ENCODE assay signal across 11 cellular contexts in the genomic region with DNA sequence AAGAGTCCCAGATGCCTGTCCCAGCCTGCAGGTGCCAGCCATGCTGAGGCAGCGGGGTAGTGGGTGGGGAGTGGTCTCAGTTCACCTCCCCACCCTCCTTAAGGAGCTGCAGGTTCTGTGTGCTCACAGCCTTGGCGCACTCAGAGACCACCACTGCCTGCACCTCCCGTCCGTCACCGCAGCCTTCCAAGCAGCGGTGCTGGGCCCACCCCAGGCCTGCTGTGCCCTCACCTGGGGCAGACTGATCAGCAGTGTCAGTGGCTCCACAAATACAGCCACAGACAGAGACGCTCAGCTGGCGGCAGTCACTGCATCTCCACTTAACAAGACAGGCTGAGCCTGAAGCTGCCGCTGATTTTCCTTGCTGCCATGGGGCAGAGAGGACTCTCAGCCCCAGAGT.
"Had no signal": no experiment of that assay in that cellular context is flagged by ENCODE, and none has a peak within 500 bp of the region (broad histone marks: within the 10 kb centered on the region; RNA-seq: fewer than 3 reads in every experiment).

No MANE protein-coding gene starts in this region.

- H3K4me3 Mint-ChIP-seq: activated naive CD4-positive, alpha-beta T cell treated with anti-CD3 and anti-CD28 coated beads, Interleukin-2, amount 10 ng/mL, durations not matched to agents 7 days and 5 days; stimulated activated naive B cell treated with anti-CD40 and anti-IgM and Interleukin-4, amounts not matched to agents 10 μg/mL and 1 μg/mL and 100 μg/mL, for 72 hours; T-helper 17 cell had no signal

- DNase-seq: activated naive CD4-positive, alpha-beta T cell treated with anti-CD3 and anti-CD28 coated beads, Interleukin-2, amount 10 ng/mL, durations not matched to agents 7 days and 5 days; brain microvascular endothelial cell; cerebellar nuclear complex; foreskin keratinocyte; left ventricle myocardium inferior; stimulated activated CD4-positive, alpha-beta T cell treated with anti-CD3 and anti-CD28 coated beads, Interleukin-2, amount 100 ng/mL, for 24 hours; stimulated activated naive B cell treated with anti-CD40 and anti-IgM and Interleukin-4, amounts not matched to agents 10 μg/mL and 1 μg/mL and 100 μg/mL, for 72 hours; T-helper 17 cell; testis had no signal

- H3K27ac ChIP-seq: brain microvascular endothelial cell, foreskin keratinocyte, neutrophil, testis had no signal

- H3K27ac Mint-ChIP-seq: activated naive CD4-positive, alpha-beta T cell treated with anti-CD3 and anti-CD28 coated beads, Interleukin-2, amount 10 ng/mL, durations not matched to agents 7 days and 5 days; activated T-helper 2 cell treated with anti-CD3 and anti-CD28 coated beads, Interferon-gamma antibody, Interleukin-2, Interleukin-4, amounts not matched to agents 10 μg/mL and 5 μg/mL and 100 μg/mL, durations not matched to agents 14 hours and 24 hours and 36 hours; stimulated activated naive B cell treated with anti-CD40 and anti-IgM and Interleukin-4, amounts not matched to agents 10 μg/mL and 1 μg/mL and 100 μg/mL, for 72 hours; T-helper 17 cell had no signal

- H3K9me3 ChIP-seq: left ventricle myocardium inferior, neutrophil, testis had no signal

- H3K27me3 ChIP-seq: brain microvascular endothelial cell, foreskin keratinocyte, neutrophil, testis had no signal

- H3K9me3 Mint-ChIP-seq: activated naive CD4-positive, alpha-beta T cell treated with anti-CD3 and anti-CD28 coated beads, Interleukin-2, amount 10 ng/mL, durations not matched to agents 7 days and 5 days; activated T-helper 2 cell treated with anti-CD3 and anti-CD28 coated beads, Interferon-gamma antibody, Interleukin-2, Interleukin-4, amounts not matched to agents 10 μg/mL and 5 μg/mL and 100 μg/mL, durations not matched to agents 14 hours and 24 hours and 36 hours; stimulated activated naive B cell treated with anti-CD40 and anti-IgM and Interleukin-4, amounts not matched to agents 10 μg/mL and 1 μg/mL and 100 μg/mL, for 72 hours had no signal

- H3K27me3 Mint-ChIP-seq: activated naive CD4-positive, alpha-beta T cell treated with anti-CD3 and anti-CD28 coated beads, Interleukin-2, amount 10 ng/mL, durations not matched to agents 7 days and 5 days; stimulated activated naive B cell treated with anti-CD40 and anti-IgM and Interleukin-4, amounts not matched to agents 10 μg/mL and 1 μg/mL and 100 μg/mL, for 72 hours; T-helper 17 cell had no signal

- H3K4me3 ChIP-seq: left ventricle myocardium inferior, testis had no signal

- H3K4me1 Mint-ChIP-seq: activated naive CD4-positive, alpha-beta T cell treated with anti-CD3 and anti-CD28 coated beads, Interleukin-2, amount 10 ng/mL, durations not matched to agents 7 days and 5 days had no signal
